ENCODE assay signal across 1 cellular context in the genomic region with DNA sequence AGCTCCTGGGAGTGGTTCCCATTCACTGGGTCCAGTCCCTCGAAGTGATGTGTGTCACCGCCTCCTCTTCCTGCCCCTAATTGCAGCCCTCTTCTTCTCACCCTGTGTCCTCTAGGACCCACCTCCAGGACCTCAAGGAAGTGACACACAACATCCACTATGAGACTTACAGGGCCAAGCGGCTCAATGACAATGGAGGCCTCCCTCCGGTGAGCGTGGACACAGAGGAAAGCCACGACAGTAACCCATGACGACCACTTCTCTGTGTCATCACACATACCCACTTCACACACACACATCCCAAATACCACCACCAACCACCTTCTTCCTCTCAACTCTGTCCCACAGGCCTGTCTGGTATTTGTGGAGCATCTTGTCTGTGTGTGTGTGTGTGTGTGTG.
TF ChIP-seq lines count a peak whose summit lies in the region.

No MANE protein-coding gene starts in this region.

TF ChIP-seq in GM12878, 131 proteins besides CTCF, POLR2A, EP300 and RAD21:
- TF ChIP-seq ZNF384 (IDR thresholded peaks at IDR 0.05; ENCODE audit: borderline replicate concordance, low read depth, low read length) = no peak
- TF ChIP-seq STAT1 (conservative IDR thresholded peaks at IDR 0.05) = no peak
- no peak for TF ChIP-seq GABPA (IDR thresholded peaks at IDR 0.05; ENCODE audit: low read depth)
- TF ChIP-seq CBX5 (IDR thresholded peaks at IDR 0.05; ENCODE audit: low read depth) = no peak
- TF ChIP-seq FOXM1 (IDR thresholded peaks at IDR 0.05; ENCODE audit: low read depth, low read length) = no peak
- no peak for TF ChIP-seq YY1 (IDR thresholded peaks at IDR 0.05; ENCODE audit: low read depth, low read length)
- no peak for TF ChIP-seq TCF3 (IDR thresholded peaks at IDR 0.05; ENCODE audit: borderline replicate concordance, insufficient read depth, low read depth, low read length)
- no peak for TF ChIP-seq ZNF622 (IDR thresholded peaks at IDR 0.05)
- no peak for TF ChIP-seq NRF1 (conservative IDR thresholded peaks at IDR 0.05; ENCODE audit: low read depth, low read length)
- TF ChIP-seq TAF1 (IDR thresholded peaks at IDR 0.05; ENCODE audit: borderline replicate concordance, low read depth, low read length) = no peak
- no peak for TF ChIP-seq HDAC6 (IDR thresholded peaks at IDR 0.05; ENCODE audit: unreplicated experiment)
- TF ChIP-seq, protein P1, sequence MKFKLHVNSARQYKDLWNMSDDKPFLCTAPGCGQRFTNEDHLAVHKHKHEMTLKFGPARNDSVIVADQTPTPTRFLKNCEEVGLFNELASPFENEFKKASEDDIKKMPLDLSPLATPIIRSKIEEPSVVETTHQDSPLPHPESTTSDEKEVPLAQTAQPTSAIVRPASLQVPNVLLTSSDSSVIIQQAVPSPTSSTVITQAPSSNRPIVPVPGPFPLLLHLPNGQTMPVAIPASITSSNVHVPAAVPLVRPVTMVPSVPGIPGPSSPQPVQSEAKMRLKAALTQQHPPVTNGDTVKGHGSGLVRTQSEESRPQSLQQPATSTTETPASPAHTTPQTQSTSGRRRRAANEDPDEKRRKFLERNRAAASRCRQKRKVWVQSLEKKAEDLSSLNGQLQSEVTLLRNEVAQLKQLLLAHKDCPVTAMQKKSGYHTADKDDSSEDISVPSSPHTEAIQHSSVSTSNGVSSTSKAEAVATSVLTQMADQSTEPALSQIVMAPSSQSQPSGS (IDR thresholded peaks at IDR 0.05; ENCODE audit: low read length) = no peak
- no peak for TF ChIP-seq PAX8 (IDR thresholded peaks at IDR 0.05)
- TF ChIP-seq, protein P2, sequence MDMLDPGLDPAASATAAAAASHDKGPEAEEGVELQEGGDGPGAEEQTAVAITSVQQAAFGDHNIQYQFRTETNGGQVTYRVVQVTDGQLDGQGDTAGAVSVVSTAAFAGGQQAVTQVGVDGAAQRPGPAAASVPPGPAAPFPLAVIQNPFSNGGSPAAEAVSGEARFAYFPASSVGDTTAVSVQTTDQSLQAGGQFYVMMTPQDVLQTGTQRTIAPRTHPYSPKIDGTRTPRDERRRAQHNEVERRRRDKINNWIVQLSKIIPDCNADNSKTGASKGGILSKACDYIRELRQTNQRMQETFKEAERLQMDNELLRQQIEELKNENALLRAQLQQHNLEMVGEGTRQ (IDR thresholded peaks at IDR 0.05; ENCODE audit: borderline replicate concordance, low read depth, low read length) = no peak
